In genomic region chr10:80029205-80029604, GRCh38 we compare ENCODE assay signal across 8 cellular contexts. TPM values are rescaled to one million over a fixed set of nuclear protein-coding genes. Genes with fewer than 3 reads are reported as not detected.
DNase-seq lines count a peak whose midpoint lies in the region; ATAC-seq and TF ChIP-seq lines count a peak whose summit lies in the region.
"Not testable (repeated sequence)": the region's sequence is repeated elsewhere in the genome, so short reads cannot be mapped to it uniquely, and the experiment has no call there.

No MANE protein-coding gene starts in this region.

- H3K9me3 ChIP-seq in RWPE2 (ENCODE audit: severe bottlenecking); neural progenitor cell (ENCODE audit: low read depth): not testable (repeated sequence)

- H3K4me3 ChIP-seq in NB4 (ENCODE audit: low read depth, low read length); RWPE2 (ENCODE audit: severe bottlenecking); neural progenitor cell: not testable (repeated sequence)

- H3K36me3 ChIP-seq in RWPE2 (ENCODE audit: low read depth); neural progenitor cell: not testable (repeated sequence)

- H3K9me3 Mint-ChIP-seq in neural progenitor cell: not testable (repeated sequence)

- in situ Hi-C loops in ACHN (cut with HindIII; ENCODE audit: low pct_ligation_motif_present, low pct_unique_long_range_greater_than_20kb, low sequenced_read_pairs): not testable (repeated sequence)

- H3K36me3 Mint-ChIP-seq in neural progenitor cell: not testable (repeated sequence)

- H3K4me1 Mint-ChIP-seq in neural progenitor cell: not testable (repeated sequence)

- H3K27ac ChIP-seq in RWPE2 (ENCODE audit: poor library complexity, severe bottlenecking); neural progenitor cell: not testable (repeated sequence)

- H3K9ac ChIP-seq in neural progenitor cell: not testable (repeated sequence)

- peak; percentile 84 for ATAC-seq in GM18502 (IDR thresholded peaks at IDR 0.05; ENCODE audit: poor library complexity, unreplicated experiment)
- peak; percentile 95 for ATAC-seq in GM21576 (IDR thresholded peaks at IDR 0.05; ENCODE audit: unreplicated experiment)
- ATAC-seq in HG03025 (IDR thresholded peaks at IDR 0.05; ENCODE audit: low FRiP score, unreplicated experiment): peak; percentile 57
- peak; percentile 45; the same call in 1 of the 3 replicates for ATAC-seq in RWPE2 (ENCODE audit: low read depth)

- not testable (repeated sequence) for H3K27me3 ChIP-seq in RWPE2 (ENCODE audit: insufficient read depth, poor library complexity, severe bottlenecking); neural progenitor cell

- not testable (repeated sequence) for H3K27me3 Mint-ChIP-seq in neural progenitor cell (ENCODE audit: insufficient read depth, low read depth)

- H3K79me2 ChIP-seq in neural progenitor cell (ENCODE audit: low read depth): not testable (repeated sequence)

- DNase-seq in ACHN: peak; percentile 31
- peak; percentile 32 for DNase-seq in NB4 (ENCODE audit: low read depth)
- not testable (repeated sequence) for DNase-seq in RWPE2 (ENCODE audit: low spot score)
- peak; percentile 8 for DNase-seq in dermis blood vessel endothelial cell
- DNase-seq in neural progenitor cell (ENCODE audit: low spot score): peak; percentile 64

- TF ChIP-seq CTCF in NB4 (IDR thresholded peaks at IDR 0.05; ENCODE audit: low read depth, low read length): peak; percentile 18
- peak; percentile 26 for TF ChIP-seq CTCF in RWPE2 (IDR thresholded peaks at IDR 0.05; ENCODE audit: poor library complexity, severe bottlenecking)
- TF ChIP-seq CTCF in neural progenitor cell (IDR thresholded peaks at IDR 0.05): peak; percentile 37

- H3K4me1 ChIP-seq in RWPE2 (ENCODE audit: insufficient read depth, poor library complexity, severe bottlenecking); neural progenitor cell: not testable (repeated sequence)

- not testable (repeated sequence) for H3K4me3 Mint-ChIP-seq in neural progenitor cell

- H3F3A ChIP-seq in neural progenitor cell (ENCODE audit: low read depth): not testable (repeated sequence)

- H2AFZ ChIP-seq in neural progenitor cell (replicated peaks): peak overlapping the region; percentile 48

- H4K20me1 ChIP-seq in neural progenitor cell (ENCODE audit: low read depth): not testable (repeated sequence)

- H3K27ac Mint-ChIP-seq in neural progenitor cell: peak overlapping the region; percentile 33

- TF ChIP-seq POLR2A in NB4 (IDR thresholded peaks at IDR 0.05; ENCODE audit: extremely low read depth, insufficient read length): not testable (repeated sequence)

- not testable (repeated sequence) for H3K4me2 ChIP-seq in neural progenitor cell

RNA-seq across cellular contexts. Expression of gene TMEM254, which starts 49.3 kb away (rescaled TPM):
- total RNA-seq in dermis blood vessel endothelial cell (4.9 and 7.3 TPM in 2 replicates), neural progenitor cell (ENCODE audit: low replicate concordance) (27.5 and 34.6 TPM in 2 replicates)

Comparison
In these comparisons a context has a peak if more than half of its experiments do, and no peak if none do; other contexts are left out.
1. ATAC-seq: peak in every context shown above with its lines; median percentile 95 in GM21576; 84 in GM18502; 57 in HG03025; 45 in RWPE2.